ENCODE assay signal across 15 cellular contexts in the genomic region with DNA sequence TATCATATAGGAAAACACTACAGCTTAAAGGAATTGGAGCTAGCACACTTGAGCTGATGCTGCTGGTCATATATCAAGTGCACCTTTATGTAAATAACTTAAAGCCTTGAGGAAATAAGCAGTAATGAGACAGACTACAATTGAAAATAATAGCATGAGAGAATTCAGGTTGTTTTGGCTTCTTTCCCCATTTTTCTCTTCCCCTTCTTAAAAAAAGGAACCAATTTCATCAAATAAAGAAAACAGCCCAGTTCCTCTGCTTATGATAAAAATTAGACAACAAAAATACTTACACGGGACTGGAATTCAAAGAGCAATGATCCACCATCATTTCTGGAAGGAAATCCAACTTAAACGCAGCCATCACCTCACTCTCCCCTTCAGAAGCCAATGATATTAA. TPM values are rescaled to one million over a fixed set of nuclear protein-coding genes. Genes with fewer than 3 reads are reported as not detected.
DNase-seq lines count a peak whose midpoint lies in the region; ATAC-seq, FAIRE-seq and TF ChIP-seq lines count a peak whose summit lies in the region.
"Had no signal": no experiment of that assay in that cellular context is flagged by ENCODE, and none has a peak within 500 bp of the region (broad histone marks: within the 10 kb centered on the region; RNA-seq: fewer than 3 reads in every experiment).

No MANE protein-coding gene starts in this region.

- DNase-seq in activated CD4-positive, alpha-beta T cell treated with anti-CD3 and anti-CD28 coated beads for 36 hours, result no peak
- DNase-seq in activated CD4-positive, alpha-beta T cell treated with anti-CD3 and anti-CD28 coated beads for 4 hours, result no peak
- DNase-seq in Kasumi-1 (lab: John Stamatoyannopoulos, UW), result peak; percentile 11 to 32
- DNase-seq in GM12878 (ENCODE audit: low read depth, low spot score), result no peak
- no peak for DNase-seq in neuronal stem cell (ENCODE audit: low spot score)
- DNase-seq in esophagus squamous epithelium (lab: John Stamatoyannopoulos, UW), result no peak
- no peak for DNase-seq in GM12891 (ENCODE audit: insufficient read length, low spot score)
- no peak for DNase-seq in Caco-2
- DNase-seq: ACHN, DMS79, GM23248, NCI-H187 treated with DMSO at 0.1 percent for 48 hours had no signal

- H3K23ac ChIP-seq in neuronal stem cell (ENCODE audit: low read depth, low read length, poor library complexity), result no peak overlapping the region

- H3K79me1 ChIP-seq in neuronal stem cell (ENCODE audit: low read depth, low read length), result peaks cover 4% of the 10 kb centered on the region

- H3K36me3 ChIP-seq in GM12878 (ENCODE audit: control insufficient read depth in 2 of 2, insufficient read depth in 2 of 2, low read length in 1 of 2) (peaks cover 2 to 32% of the 10 kb centered on the region in 2 experiments), neuronal stem cell (replicated peaks in 1 of 2; ENCODE audit: control insufficient read depth in 2 of 2, insufficient read depth in 2 of 2, low read length in 2 of 2) (peaks cover 5 to 90% of the 10 kb centered on the region in 2 donors), esophagus squamous epithelium (peaks cover 0 to 38% (median 1%) of the 10 kb centered on the region in 3 donors), Caco-2 (ENCODE audit: control insufficient read depth, insufficient read depth, low read length) (no peaks in the 10 kb centered on the region)
- H3K36me3 ChIP-seq: vagina had no signal

- H3K4me3 Mint-ChIP-seq in activated CD4-positive, alpha-beta T cell treated with anti-CD3 and anti-CD28 coated beads for 36 hours, result no peak overlapping the region
- H3K4me3 Mint-ChIP-seq in Caco-2 (ENCODE audit: unreplicated experiment), result no peak overlapping the region

- H3K4me2 ChIP-seq in GM12878 (ENCODE audit: control insufficient read depth, insufficient read depth), result peak overlapping the region; percentile 15
- no peak overlapping the region for H3K4me2 ChIP-seq in neuronal stem cell (ENCODE audit: insufficient read depth, low read length, poor library complexity, severe bottlenecking)

- FAIRE-seq in GM12878 (lab: Jason Lieb, UNC) (no peak), GM12891 (lab: Jason Lieb, UNC) (no peak)
- FAIRE-seq: colon had no signal

- no peak overlapping the region for H2AK5ac ChIP-seq in neuronal stem cell (ENCODE audit: low read depth, low read length)

- no peaks in the 10 kb centered on the region for H4K20me1 ChIP-seq in GM12878 (ENCODE audit: control insufficient read depth, insufficient read depth)

- peaks cover 21% of the 10 kb centered on the region for H3K36me3 Mint-ChIP-seq in activated CD4-positive, alpha-beta T cell treated with anti-CD3 and anti-CD28 coated beads for 36 hours (ENCODE audit: low read depth)
- peaks cover 37% of the 10 kb centered on the region for H3K36me3 Mint-ChIP-seq in Caco-2 (ENCODE audit: insufficient read depth, unreplicated experiment)

- no peaks in the 10 kb centered on the region for H3K9me3 Mint-ChIP-seq in activated CD4-positive, alpha-beta T cell treated with anti-CD3 and anti-CD28 coated beads for 36 hours (ENCODE audit: low read depth)
- no peaks in the 10 kb centered on the region for H3K9me3 Mint-ChIP-seq in Caco-2 (ENCODE audit: unreplicated experiment)

- 52% methylated on average over 2 of the region's 2 CpGs for WGBS in GM12878 (ENCODE audit: insufficient coverage, insufficient replicate concordance, low lambda C conversion rate, missing lambda C conversion rate)
- WGBS in neuronal stem cell (ENCODE audit: extremely low coverage in 2 of 2, insufficient read length in 2 of 2, insufficient replicate concordance in 1 of 2), 2 donors, result no CpG with 5 or more reads among the region's 2 CpGs
- 47 to 60% methylated on average over 2 of the region's 2 CpGs for WGBS in esophagus squamous epithelium, 2 donors

- TF ChIP-seq EP300 in GM12878 (IDR thresholded peaks at IDR 0.05; ENCODE audit: borderline replicate concordance in 1 of 2, control insufficient read depth in 1 of 2, low read depth in 2 of 2, low read length in 2 of 2), result no peak

- H3K4me1 Mint-ChIP-seq in activated CD4-positive, alpha-beta T cell treated with anti-CD3 and anti-CD28 coated beads for 36 hours, result peaks cover 40% of the 10 kb centered on the region
- H3K4me1 Mint-ChIP-seq in Caco-2 (ENCODE audit: low read depth, unreplicated experiment), result no peaks in the 10 kb centered on the region

- no peak overlapping the region for H3K14ac ChIP-seq in neuronal stem cell (ENCODE audit: low read length)

- H3K9ac ChIP-seq in GM12878 (ENCODE audit: control insufficient read depth, insufficient read depth, low read length), result no peak overlapping the region
- H3K9ac ChIP-seq in neuronal stem cell (ENCODE audit: low read depth, low read length, poor library complexity), result no peak overlapping the region
- H3K9ac ChIP-seq: GM23248 had no signal

- H3K9me3 ChIP-seq in GM12878 (replicated peaks; ENCODE audit: control insufficient read depth, insufficient read depth, low read length) (no peaks in the 10 kb centered on the region), neuronal stem cell (replicated peaks in 1 of 2; ENCODE audit: control insufficient read depth in 2 of 2, insufficient read depth in 1 of 2, low read depth in 1 of 2, low read length in 2 of 2) (no peaks in the 10 kb centered on the region), esophagus squamous epithelium (no peaks in the 10 kb centered on the region), Caco-2 (no peaks in the 10 kb centered on the region)
- H3K9me3 ChIP-seq: vagina had no signal

- H2AFZ ChIP-seq in GM12878 (ENCODE audit: control insufficient read depth, low read depth, low read length) (no peak overlapping the region), neuronal stem cell (ENCODE audit: low read length) (no peak overlapping the region)
- H2AFZ ChIP-seq: GM23248 had no signal

- peak overlapping the region; percentile 16 for H3K27ac Mint-ChIP-seq in activated CD4-positive, alpha-beta T cell treated with anti-CD3 and anti-CD28 coated beads for 36 hours
- no peak overlapping the region for H3K27ac Mint-ChIP-seq in Caco-2 (ENCODE audit: unreplicated experiment)

- no TSS peak for BruUV-seq in GM12878 (replicated peaks; lab: Mats Ljungman, UMichigan)
- no TSS peak for BruUV-seq in Caco-2 (replicated peaks; lab: Mats Ljungman, UMichigan)

- no peak overlapping the region for H3K4me3 ChIP-seq in GM12878
- H3K4me3 ChIP-seq in neuronal stem cell (ENCODE audit: low read length in 2 of 2), result no peak overlapping the region
- H3K4me3 ChIP-seq in esophagus squamous epithelium, result no peak overlapping the region
- H3K4me3 ChIP-seq in Caco-2 (ENCODE audit: low read depth, low read length), result no peak overlapping the region
- H3K4me3 ChIP-seq: GM23248, vagina had no signal

- POLR2A ChIA-PET in activated CD4-positive, alpha-beta T cell treated with anti-CD3 and anti-CD28 coated beads for 36 hours (lab: Charles Lee), result no interaction called here
- POLR2A ChIA-PET in GM12878 (lab: Charles Lee), result interaction anchor here (1.2 to 1.8 kb wide), 3 partner anchors 8 to 41 kb away, joined by 3 to 6 read pairs (median 4); no protein-coding TSS in a partner anchor
- POLR2A ChIA-PET in Caco-2 (lab: Charles Lee), result no interaction called here

- peak overlapping the region; percentile 62 for H2BK5ac ChIP-seq in neuronal stem cell (ENCODE audit: low read length)

- H3K27me3 Mint-ChIP-seq in activated CD4-positive, alpha-beta T cell treated with anti-CD3 and anti-CD28 coated beads for 36 hours, result no peaks in the 10 kb centered on the region
- H3K27me3 Mint-ChIP-seq in Caco-2 (ENCODE audit: insufficient read depth, unreplicated experiment), result no peaks in the 10 kb centered on the region

- H3K4ac ChIP-seq in neuronal stem cell (ENCODE audit: low read length), result no peak overlapping the region

- SMC1A ChIA-PET in GM12878 (lab: Charles Lee; ENCODE audit: uncharacterized antibody, unreplicated experiment), result interaction anchor here (0.8 to 4.5 kb wide), 13 partner anchors 9 to 218 kb away, joined by 3 to 21 read pairs (median 3); partner anchors contain the start of gene CELF1

- no peak for TF ChIP-seq RAD21 in GM12878 (IDR thresholded peaks at IDR 0.05; ENCODE audit: insufficient read depth, low read depth, low read length)

- no peak overlapping the region for H2BK120ac ChIP-seq in neuronal stem cell (ENCODE audit: low read depth, low read length)

- in situ Hi-C loops in GM12878 (cut with MboI), result no loop called here

- no peak overlapping the region for H4K91ac ChIP-seq in neuronal stem cell (ENCODE audit: low read depth, low read length, poor library complexity)

- TF ChIP-seq POLR2A in GM12878 (IDR thresholded peaks at IDR 0.05; ENCODE audit: low read depth, low read length) (no peak), esophagus squamous epithelium (IDR thresholded peaks at IDR 0.05) (no peak), GM12891 (IDR thresholded peaks at IDR 0.05; ENCODE audit: low read depth, low read length) (no peak)

- no peak overlapping the region for H2BK15ac ChIP-seq in neuronal stem cell (ENCODE audit: low read length)

- H3K79me2 ChIP-seq in GM12878 (ENCODE audit: control insufficient read depth, insufficient read depth, low read length), result peaks cover 82% of the 10 kb centered on the region

- peaks cover 46% of the 10 kb centered on the region for H3K4me1 ChIP-seq in GM12878 (ENCODE audit: control insufficient read depth, insufficient read depth, low read length)
- H3K4me1 ChIP-seq in neuronal stem cell (ENCODE audit: control insufficient read depth in 2 of 2, insufficient read depth in 1 of 2, low read depth in 1 of 2, low read length in 2 of 2), result peaks cover 6 to 12% of the 10 kb centered on the region in 2 donors
- H3K4me1 ChIP-seq in esophagus squamous epithelium, result peaks cover 7 to 70% (median 16%) of the 10 kb centered on the region in 3 donors
- H3K4me1 ChIP-seq in Caco-2, result peaks cover 5% of the 10 kb centered on the region; the same call in 1 of the 2 replicates

- H2BK12ac ChIP-seq in neuronal stem cell (ENCODE audit: low read length), result no peak overlapping the region

- RAD21 ChIA-PET in GM12878 (lab: Charles Lee; ENCODE audit: unreplicated experiment), result interaction anchor here (0.5 to 2.6 kb wide), 6 partner anchors 10 to 56 kb away, joined by 3 to 8 read pairs (median 4); partner anchors contain the start of gene CELF1

- no peak overlapping the region for H3K18ac ChIP-seq in neuronal stem cell (ENCODE audit: low read length)

- CTCF ChIA-PET in activated CD4-positive, alpha-beta T cell treated with anti-CD3 and anti-CD28 coated beads for 36 hours (lab: Charles Lee), result interaction anchor here (2.2 kb wide), 1 partner anchor 10 kb away, joined by 6 read pairs; no protein-coding TSS in a partner anchor
- CTCF ChIA-PET in GM12878 (lab: Yijun Ruan, JAX), result interaction anchor here (1.0 to 1.6 kb wide), 4 partner anchors 8 to 58 kb away, joined by 3 to 5 read pairs (median 4); no protein-coding TSS in a partner anchor
- CTCF ChIA-PET in Caco-2 (lab: Charles Lee), result no interaction called here

- peak overlapping the region; percentile 14 for H3K27ac ChIP-seq in GM12878 (ENCODE audit: control insufficient read depth, insufficient read depth)
- no peak overlapping the region for H3K27ac ChIP-seq in neuronal stem cell (replicated peaks; ENCODE audit: low read length)
- H3K27ac ChIP-seq in esophagus squamous epithelium, result peak overlapping the region in 1 of 4 donors; percentile 21
- H3K27ac ChIP-seq: GM23248, vagina had no signal

- H3K27me3 ChIP-seq in GM12878 (replicated peaks in 1 of 2; ENCODE audit: control insufficient read depth in 2 of 2, insufficient read depth in 2 of 2, low read length in 1 of 2), result no peaks in the 10 kb centered on the region
- H3K27me3 ChIP-seq in neuronal stem cell (ENCODE audit: control insufficient read depth in 3 of 3, insufficient read depth in 3 of 3, low read depth in 1 of 3, low read length in 3 of 3), result no peaks in the 10 kb centered on the region
- no peaks in the 10 kb centered on the region for H3K27me3 ChIP-seq in esophagus squamous epithelium
- no peaks in the 10 kb centered on the region for H3K27me3 ChIP-seq in Caco-2 (replicated peaks; ENCODE audit: control insufficient read depth, insufficient read depth, low read length)
- H3K27me3 ChIP-seq: vagina had no signal

- intact Hi-C loops in activated CD4-positive, alpha-beta T cell treated with anti-CD3 and anti-CD28 coated beads for 36 hours (cut with DNase I, micrococcal nuclease), result no loop called here
- intact Hi-C loops in GM12878 (cut with micrococcal nuclease; ENCODE audit: unreplicated experiment) (no loop called here), esophagus squamous epithelium (cut with DNase I) (no loop called here), Caco-2 (cut with micrococcal nuclease; ENCODE audit: unreplicated experiment) (no loop called here)

- H4K8ac ChIP-seq in neuronal stem cell (ENCODE audit: low read depth, low read length), result no peak overlapping the region

- TF ChIP-seq CTCF in GM12878 (IDR thresholded peaks at IDR 0.05 in 2 of 3, conservative IDR thresholded peaks at IDR 0.05 in 1 of 3; ENCODE audit: control insufficient read depth in 2 of 3, extremely low read depth in 1 of 3, insufficient read depth in 1 of 3, low read depth in 3 of 3, low read length in 3 of 3), result no peak
- no peak for TF ChIP-seq CTCF in esophagus squamous epithelium (IDR thresholded peaks at IDR 0.05)
- no peak for TF ChIP-seq CTCF in Caco-2 (IDR thresholded peaks at IDR 0.05; ENCODE audit: insufficient read depth in 1 of 2, low read depth in 1 of 2, low read length in 1 of 2, severe bottlenecking in 1 of 2, unreplicated experiment in 1 of 2)

- no peak for ATAC-seq in activated CD4-positive, alpha-beta T cell treated with anti-CD3 and anti-CD28 coated beads for 36 hours
- 0 out of 3 replicates have a peak, but pooled peaks have one; percentile 21 for ATAC-seq in GM12878

RNA-seq across cellular contexts. Expression of gene RAPSN, which starts 50.2 kb away (rescaled TPM):
- under 1 TPM in 1 of 2 experiments, not detected in 1; 0.21 TPM for total RNA-seq in activated CD4-positive, alpha-beta T cell treated with anti-CD3 and anti-CD28 coated beads for 36 hours
- not detected in 2 replicates for total RNA-seq in GM12878 (2013; cell fraction: nucleolus; rRNA removed)
- total RNA-seq in GM12878 (2014; rRNA removed), result 0.23 and 0.27 TPM in 2 replicates
- total RNA-seq in GM12878 (2014; rRNA removed; fragmentation: Illumina TruSeq; extraction: Trizol), result 0.09 and 0.13 TPM in 2 replicates
- 0.15 and 0.27 TPM in 2 replicates for total RNA-seq in GM12878 (2021)
- polyA plus RNA-seq in GM12878 (2011; ENCODE audit: low read depth), result not detected
- polyA plus RNA-seq in GM12878 (2011; rRNA removed), result 0.08 and 0.09 TPM in 2 replicates
- 0.07 TPM in 1 of 2 replicates, not detected in the other for polyA plus RNA-seq in GM12878 (2011; cell fraction: cytosol; rRNA removed)
- polyA plus RNA-seq in GM12878 (2011; cell fraction: nucleus; rRNA removed), result 0.23 and 0.48 TPM in 2 replicates
- polyA plus RNA-seq in GM12878 (2012), result 0.08 and 0.91 TPM in 2 replicates
- not detected in 2 replicates for polyA plus RNA-seq in GM12878 (2014; fragmentation: Illumina TruSeq; extraction: Trizol)
- not detected for polyA plus RNA-seq in GM12878 (2014; fragmentation: Nextera tagmentation; extraction: Ambion mirVana)
- polyA plus RNA-seq in GM12878 (2014; rRNA removed), result 0.28 TPM in 1 of 2 replicates, not detected in the other
- not detected for polyA plus RNA-seq in GM12878 (2016; fragmentation: Nextera tagmentation; extraction: Ambion mirVana)
- polyA minus RNA-seq in GM12878 (2011; rRNA and poly(A)+ RNA removed), result 0.31 TPM in 1 of 2 replicates, not detected in the other
- not detected in 2 replicates for polyA minus RNA-seq in GM12878 (2011; cell fraction: cytosol; rRNA and poly(A)+ RNA removed)
- polyA minus RNA-seq in GM12878 (2011; cell fraction: nucleus; rRNA and poly(A)+ RNA removed), result 0.12 and 1.1 TPM in 2 replicates
- not detected for polyA plus RNA-seq in neuronal stem cell (2013, experiment 1 of 2)
- polyA plus RNA-seq in neuronal stem cell (2013, experiment 2 of 2), result 0.06 TPM
- under 1 TPM in 1 of 4 donors, not detected in 3; 0.38 TPM for total RNA-seq in esophagus squamous epithelium
- not detected for polyA plus RNA-seq in GM12891 (2012; ENCODE audit: low read depth, missing spikeins)
- total RNA-seq in Caco-2 (2022), result 0.93 and 2.0 TPM in 2 replicates
- total RNA-seq: OCI-LY7, vagina had no signal

RNA-seq across cellular contexts. Expression of gene CELF1, which starts 53.8 kb away (rescaled TPM):
- total RNA-seq in activated CD4-positive, alpha-beta T cell treated with anti-CD3 and anti-CD28 coated beads for 36 hours, result 100 to 1,000 TPM; 132 to 143 TPM
- total RNA-seq in GM12878 (2013; cell fraction: nucleolus; rRNA removed), result 266 and 277 TPM in 2 replicates
- total RNA-seq in GM12878 (2014; rRNA removed), result 78.6 and 82.0 TPM in 2 replicates
- total RNA-seq in GM12878 (2014; rRNA removed; fragmentation: Illumina TruSeq; extraction: Trizol), result 64.2 and 64.9 TPM in 2 replicates
- total RNA-seq in GM12878 (2021), result 106 and 108 TPM in 2 replicates
- polyA plus RNA-seq in GM12878 (2011; ENCODE audit: low read depth), result 31.3 TPM
- 128 and 130 TPM in 2 replicates for polyA plus RNA-seq in GM12878 (2011; rRNA removed)
- 83.8 and 85.4 TPM in 2 replicates for polyA plus RNA-seq in GM12878 (2011; cell fraction: cytosol; rRNA removed)
- polyA plus RNA-seq in GM12878 (2011; cell fraction: nucleus; rRNA removed), result 169 and 191 TPM in 2 replicates
- polyA plus RNA-seq in GM12878 (2012), result 42.3 and 44.9 TPM in 2 replicates
- polyA plus RNA-seq in GM12878 (2014; fragmentation: Illumina TruSeq; extraction: Trizol), result 73.1 and 77.8 TPM in 2 replicates
- 10 to 100 TPM; 35.3 to 41.5 TPM for polyA plus RNA-seq in GM12878 (2014; fragmentation: Nextera tagmentation; extraction: Ambion mirVana)
- polyA plus RNA-seq in GM12878 (2014; rRNA removed), result 83.8 and 92.9 TPM in 2 replicates
- polyA plus RNA-seq in GM12878 (2016; fragmentation: Nextera tagmentation; extraction: Ambion mirVana), result 100 to 1,000 TPM; 108 to 109 TPM
- 158 and 170 TPM in 2 replicates for polyA minus RNA-seq in GM12878 (2011; rRNA and poly(A)+ RNA removed)
- 49.4 and 74.5 TPM in 2 replicates for polyA minus RNA-seq in GM12878 (2011; cell fraction: cytosol; rRNA and poly(A)+ RNA removed)
- polyA minus RNA-seq in GM12878 (2011; cell fraction: nucleus; rRNA and poly(A)+ RNA removed), result 75.3 and 124 TPM in 2 replicates
- 111 TPM for polyA plus RNA-seq in neuronal stem cell (2013, experiment 1 of 2)
- polyA plus RNA-seq in neuronal stem cell (2013, experiment 2 of 2), result 123 TPM
- total RNA-seq in esophagus squamous epithelium, result 10 to 100 TPM; 50.4 to 88.9 (median 64.1) TPM
- 25.7 TPM for polyA plus RNA-seq in GM12891 (2012; ENCODE audit: low read depth, missing spikeins)
- 146 and 152 TPM in 2 replicates for total RNA-seq in Caco-2 (2022)

Comparison
In these comparisons a context has a peak if more than half of its experiments do, and no peak if none do; other contexts are left out.
1. DNase-seq: peak in Kasumi-1 (2 of 2); none in activated CD4-positive, alpha-beta T cell treated with anti-CD3 and anti-CD28 coated beads for 36 hours (single experiment), activated CD4-positive, alpha-beta T cell treated with anti-CD3 and anti-CD28 coated beads for 4 hours (0 of 2), GM12878 (single experiment), neuronal stem cell (single experiment), esophagus squamous epithelium (single experiment), GM12891 (single experiment) and Caco-2 (0 of 2).